17 cellular contexts compared by ENCODE assay signal in genomic region chr2:45220227-45220626, GRCh38.
DNase-seq lines count a peak whose midpoint lies in the region; ATAC-seq and TF ChIP-seq lines count a peak whose summit lies in the region.
"Had no signal": no experiment of that assay in that cellular context is flagged by ENCODE, and none has a peak within 500 bp of the region (broad histone marks: within the 10 kb centered on the region; RNA-seq: fewer than 3 reads in every experiment).

No MANE protein-coding gene starts in this region.

- 14 to 29% (median 14%) methylated on average over 8 of the region's 8 CpGs for WGBS in psoas muscle, 3 donors

- H3K4me3 Mint-ChIP-seq in activated CD4-positive, alpha-beta T cell treated with anti-CD3 and anti-CD28 coated beads, Interleukin-2, amount 10 ng/mL, durations not matched to agents 24 days and 14 days, result no peak overlapping the region
- H3K4me3 Mint-ChIP-seq: activated naive CD4-positive, alpha-beta T cell treated with anti-CD3 and anti-CD28 coated beads, Interleukin-2, amount 10 ng/mL, durations not matched to agents 7 days and 5 days; CD8-positive, alpha-beta T cell; dendritic cell treated with granulocyte-macrophage colony-stimulating factor and Interleukin-4, amounts not matched to agents 40 ng/mL and 50 ng/mL, for 4 days had no signal

- peaks cover 9% of the 10 kb centered on the region for H3K27me3 Mint-ChIP-seq in activated CD4-positive, alpha-beta T cell treated with anti-CD3 and anti-CD28 coated beads, Interleukin-2, amount 10 ng/mL, durations not matched to agents 24 days and 14 days

- no peaks in the 10 kb centered on the region for H3K36me3 Mint-ChIP-seq in activated CD4-positive, alpha-beta T cell treated with anti-CD3 and anti-CD28 coated beads, Interleukin-2, amount 10 ng/mL, durations not matched to agents 24 days and 14 days (ENCODE audit: low read depth)
- H3K36me3 Mint-ChIP-seq: activated naive CD4-positive, alpha-beta T cell treated with anti-CD3 and anti-CD28 coated beads, Interleukin-2, amount 10 ng/mL, durations not matched to agents 7 days and 5 days; CD8-positive, alpha-beta T cell had no signal

- no peaks in the 10 kb centered on the region for H3K4me1 Mint-ChIP-seq in activated CD4-positive, alpha-beta T cell treated with anti-CD3 and anti-CD28 coated beads, Interleukin-2, amount 10 ng/mL, durations not matched to agents 24 days and 14 days
- H3K4me1 Mint-ChIP-seq: activated naive CD4-positive, alpha-beta T cell treated with anti-CD3 and anti-CD28 coated beads, Interleukin-2, amount 10 ng/mL, durations not matched to agents 7 days and 5 days had no signal

- no peaks in the 10 kb centered on the region for H3K27me3 ChIP-seq in psoas muscle (ENCODE audit: insufficient read depth in 3 of 3, low read length in 2 of 3)

- H3K27ac ChIP-seq in psoas muscle, result no peak overlapping the region
- H3K27ac ChIP-seq: HL-60, prostate gland had no signal

- intact Hi-C loops in psoas muscle (cut with DNase I), result loop anchor here in 1 of 2 donors (10.0 kb wide), 1 partner anchor 205 kb away; no protein-coding TSS in a partner anchor
- intact Hi-C loops in activated CD4-positive, alpha-beta T cell treated with anti-CD3 and anti-CD28 coated beads, Interleukin-2, amount 10 ng/mL, durations not matched to agents 24 days and 14 days (cut with micrococcal nuclease), result no loop called here

- peaks cover 10% of the 10 kb centered on the region for H3K4me1 ChIP-seq in psoas muscle
- H3K4me1 ChIP-seq: prostate gland had no signal

- H3K36me3 ChIP-seq in psoas muscle (ENCODE audit: insufficient read depth in 1 of 2, low read depth in 1 of 2), result no peaks in the 10 kb centered on the region
- H3K36me3 ChIP-seq: prostate gland had no signal

- H3K9me3 ChIP-seq in psoas muscle, result no peaks in the 10 kb centered on the region
- H3K9me3 ChIP-seq: prostate gland had no signal

- H3K27ac Mint-ChIP-seq in activated CD4-positive, alpha-beta T cell treated with anti-CD3 and anti-CD28 coated beads, Interleukin-2, amount 10 ng/mL, durations not matched to agents 24 days and 14 days, result no peak overlapping the region
- H3K27ac Mint-ChIP-seq: activated naive CD4-positive, alpha-beta T cell treated with anti-CD3 and anti-CD28 coated beads, Interleukin-2, amount 10 ng/mL, durations not matched to agents 7 days and 5 days; CD8-positive, alpha-beta T cell; dendritic cell treated with granulocyte-macrophage colony-stimulating factor and Interleukin-4, amounts not matched to agents 40 ng/mL and 50 ng/mL, for 4 days had no signal

- ATAC-seq in psoas muscle (peak; percentile 90 to 99 (median 96)), GM18498 (IDR thresholded peaks at IDR 0.05; ENCODE audit: unreplicated experiment) (no peak)
- ATAC-seq: activated CD4-positive, CD25-positive, alpha-beta regulatory T cell treated with anti-CD3 and anti-CD28 coated beads, Interleukin-2, amount 50 U/mL, for 24 hours; CD8-positive, alpha-beta T cell; left cardiac atrium had no signal

- DNase-seq in DMS53 (lab: John Stamatoyannopoulos, UW) (peak; percentile 92), NCI-H2029 (lab: John Stamatoyannopoulos, UW) (peak; percentile 88), SHP77 (lab: John Stamatoyannopoulos, UW) (peak; percentile 78 to 82), psoas muscle (peak; percentile 38 to 85), SK-N-DZ (ENCODE audit: low spot score) (no peak)
- no peak for DNase-seq in activated CD4-positive, alpha-beta T cell treated with anti-CD3 and anti-CD28 coated beads, Interleukin-2, amount 10 ng/mL, durations not matched to agents 24 days and 14 days
- DNase-seq: activated CD8-positive, alpha-beta memory T cell treated with anti-CD3 and anti-CD28 coated beads, Interleukin-2, amount 50 U/mL, for 48 hours; activated naive CD4-positive, alpha-beta T cell treated with anti-CD3 and anti-CD28 coated beads, Interleukin-2, amount 10 ng/mL, durations not matched to agents 7 days and 5 days; CD8-positive, alpha-beta T cell; Kasumi-1; left cardiac atrium; stimulated activated CD4-positive, alpha-beta T cell treated with anti-CD3 and anti-CD28 coated beads, Interleukin-15, amount 100 ng/mL, for 24 hours had no signal

- no peak for TF ChIP-seq CTCF in psoas muscle (IDR thresholded peaks at IDR 0.05)

- no peaks in the 10 kb centered on the region for H3K9me3 Mint-ChIP-seq in activated CD4-positive, alpha-beta T cell treated with anti-CD3 and anti-CD28 coated beads, Interleukin-2, amount 10 ng/mL, durations not matched to agents 24 days and 14 days
- H3K9me3 Mint-ChIP-seq: activated naive CD4-positive, alpha-beta T cell treated with anti-CD3 and anti-CD28 coated beads, Interleukin-2, amount 10 ng/mL, durations not matched to agents 7 days and 5 days; CD8-positive, alpha-beta T cell; dendritic cell treated with granulocyte-macrophage colony-stimulating factor and Interleukin-4, amounts not matched to agents 40 ng/mL and 50 ng/mL, for 4 days had no signal

- no peak overlapping the region for H3K4me3 ChIP-seq in psoas muscle
- H3K4me3 ChIP-seq: prostate gland had no signal

Comparison
In these comparisons a context has a peak if more than half of its experiments do, and no peak if none do; other contexts are left out.
1. DNase-seq: peak in DMS53 (single experiment), NCI-H2029 (single experiment), SHP77 (2 of 2) and psoas muscle (2 of 2); none in SK-N-DZ (single experiment) and activated CD4-positive, alpha-beta T cell treated with anti-CD3 and anti-CD28 coated beads, Interleukin-2, amount 10 ng/mL, durations not matched to agents 24 days and 14 days (single experiment).